11 cellular contexts compared by ENCODE assay signal in the genomic region with DNA sequence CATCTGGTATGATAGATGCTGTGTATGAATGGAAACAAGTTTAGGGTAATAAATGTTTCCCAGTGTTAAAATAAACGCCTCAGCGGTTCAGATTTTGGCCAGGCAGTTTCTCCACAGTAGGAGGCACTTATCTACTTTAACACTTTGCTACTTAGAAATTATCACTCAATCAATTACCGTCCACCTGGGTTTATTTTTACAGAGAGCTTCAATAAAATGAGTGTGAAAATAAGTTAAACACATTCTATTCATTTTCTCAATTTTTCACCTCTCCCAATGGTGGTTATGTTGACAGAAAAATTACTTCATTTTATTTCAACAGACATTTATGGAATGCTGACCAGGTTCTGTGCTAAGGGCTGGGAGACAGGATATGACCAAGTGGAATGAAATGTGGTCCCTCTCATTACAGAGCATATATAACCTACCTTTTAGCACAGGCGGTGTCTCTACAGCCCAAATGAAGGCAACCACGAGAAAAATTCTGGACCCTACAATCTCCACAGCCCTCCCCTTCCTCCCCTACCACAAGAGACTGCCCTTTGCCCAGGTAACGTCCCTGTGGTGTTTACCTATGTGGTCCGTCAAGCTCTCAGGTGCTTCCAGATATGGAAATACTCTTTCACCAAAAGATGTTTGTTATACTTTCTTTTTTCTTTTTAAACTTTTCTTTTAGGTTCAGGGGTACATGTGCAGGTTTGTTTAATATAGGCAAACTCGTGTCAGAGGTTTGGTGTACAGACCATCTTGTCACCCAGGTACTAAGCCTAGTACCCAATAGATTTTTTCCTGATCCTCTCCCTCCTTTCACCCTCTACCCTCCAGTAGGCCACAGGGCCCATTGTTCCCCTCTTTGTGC.
DNase-seq lines count a peak whose midpoint lies in the region; TF ChIP-seq lines count a peak whose summit lies in the region.
"Had no signal": no experiment of that assay in that cellular context is flagged by ENCODE, and none has a peak within 500 bp of the region (broad histone marks: within the 10 kb centered on the region; RNA-seq: fewer than 3 reads in every experiment).

No MANE protein-coding gene starts in this region.

- TF ChIP-seq EP300 in tibial nerve (IDR thresholded peaks at IDR 0.05) (no peak), sigmoid colon (IDR thresholded peaks at IDR 0.05) (no peak)

- peak overlapping the region; percentile 67 for H3K27ac Mint-ChIP-seq in osteocyte (ENCODE audit: unreplicated experiment)
- H3K27ac Mint-ChIP-seq: stimulated activated naive B cell treated with anti-CD40 and anti-IgM and Interleukin-4, amounts not matched to agents 10 μg/mL and 1 μg/mL and 100 μg/mL, for 72 hours had no signal

- CTCF ChIA-PET in OCI-LY7 (lab: Charles Lee; ENCODE audit: unreplicated experiment): no interaction called here

- no peaks in the 10 kb centered on the region for H3K9me3 ChIP-seq in OCI-LY7 (ENCODE audit: low read length)
- H3K9me3 ChIP-seq in tibial nerve: no peaks in the 10 kb centered on the region
- H3K9me3 ChIP-seq in sigmoid colon: no peaks in the 10 kb centered on the region

- peaks cover 6% of the 10 kb centered on the region for H3K9me3 Mint-ChIP-seq in osteocyte (ENCODE audit: unreplicated experiment)

- WGBS in tibial nerve, 2 donors: 80 to 82% methylated on average over 8 of the region's 8 CpGs
- WGBS in sigmoid colon, 2 donors: 42 to 73% methylated on average over 8 of the region's 8 CpGs

- POLR2A ChIA-PET in OCI-LY7 (lab: Charles Lee): no interaction called here

- no peak overlapping the region for H3K4me3 Mint-ChIP-seq in osteocyte (ENCODE audit: unreplicated experiment)
- H3K4me3 Mint-ChIP-seq: stimulated activated naive B cell treated with anti-CD40 and anti-IgM and Interleukin-4, amounts not matched to agents 10 μg/mL and 1 μg/mL and 100 μg/mL, for 72 hours had no signal

- H3K4me3 ChIP-seq in OCI-LY7 (ENCODE audit: low read depth, low read length, poor library complexity, severe bottlenecking): no peak overlapping the region
- H3K4me3 ChIP-seq in epithelial cell of esophagus (ENCODE audit: low read length): no peak overlapping the region
- no peak overlapping the region for H3K4me3 ChIP-seq in tibial nerve
- H3K4me3 ChIP-seq in sigmoid colon: no peak overlapping the region
- H3K4me3 ChIP-seq: SK-N-MC had no signal

- H3K4me1 Mint-ChIP-seq in osteocyte (ENCODE audit: unreplicated experiment): peaks cover 50% of the 10 kb centered on the region

- H3K4me1 ChIP-seq in OCI-LY7 (ENCODE audit: insufficient read depth, low read length, poor library complexity, severe bottlenecking): peaks cover 7% of the 10 kb centered on the region
- no peaks in the 10 kb centered on the region for H3K4me1 ChIP-seq in tibial nerve
- peaks cover 0 to 7% (median 0%) of the 10 kb centered on the region in 4 donors for H3K4me1 ChIP-seq in sigmoid colon

- H3K27me3 Mint-ChIP-seq in osteocyte (ENCODE audit: unreplicated experiment): no peaks in the 10 kb centered on the region
- H3K27me3 Mint-ChIP-seq: stimulated activated naive B cell treated with anti-CD40 and anti-IgM and Interleukin-4, amounts not matched to agents 10 μg/mL and 1 μg/mL and 100 μg/mL, for 72 hours had no signal

- H3K9me2 ChIP-seq in OCI-LY7 (ENCODE audit: insufficient read depth, low read length): no peaks in the 10 kb centered on the region

- H3K4me2 ChIP-seq in OCI-LY7 (ENCODE audit: low read length): no peak overlapping the region

- intact Hi-C loops in OCI-LY7 (cut with micrococcal nuclease; ENCODE audit: unreplicated experiment) (no loop called here), sigmoid colon (cut with DNase I) (no loop called here)

- H3K36me3 Mint-ChIP-seq in osteocyte (ENCODE audit: unreplicated experiment): peaks cover 3% of the 10 kb centered on the region

- no TSS peak for BruUV-seq in OCI-LY7 (replicated peaks; lab: Mats Ljungman, UMichigan)

- no peaks in the 10 kb centered on the region for H4K20me1 ChIP-seq in OCI-LY7 (ENCODE audit: insufficient read depth, low read length)

- TF ChIP-seq POLR2A in tibial nerve (IDR thresholded peaks at IDR 0.05) (no peak), sigmoid colon (IDR thresholded peaks at IDR 0.05) (no peak)

- H2AFZ ChIP-seq in OCI-LY7 (ENCODE audit: low read length): peak overlapping the region; percentile 37; the same call in 1 of the 2 replicates

- peak; percentile 90 for DNase-seq in ELR (ENCODE audit: low read depth)
- DNase-seq in OCI-LY7 (ENCODE audit: low spot score): no peak
- DNase-seq in epithelial cell of esophagus (ENCODE audit: low read depth): peak; percentile 87
- no peak for DNase-seq in osteocyte (ENCODE audit: extremely low spot score, unreplicated experiment)
- DNase-seq in tibial nerve (ENCODE audit: low spot score in 2 of 2): no peak
- no peak for DNase-seq in activated CD4-positive, alpha-beta T cell treated with anti-CD3 and anti-CD28 coated beads for 4 hours
- no peak for DNase-seq in DMS79 (lab: John Stamatoyannopoulos, UW)
- DNase-seq in sigmoid colon: no peak
- DNase-seq: NCI-H1092; stimulated activated naive B cell treated with anti-CD40 and anti-IgM and Interleukin-4, amounts not matched to agents 10 μg/mL and 1 μg/mL and 100 μg/mL, for 72 hours had no signal

- H3K27me3 ChIP-seq in tibial nerve (no peaks in the 10 kb centered on the region), sigmoid colon (no peaks in the 10 kb centered on the region)

- no peaks in the 10 kb centered on the region for H3K36me3 ChIP-seq in OCI-LY7 (ENCODE audit: insufficient read depth, low read length)
- no peaks in the 10 kb centered on the region for H3K36me3 ChIP-seq in tibial nerve
- no peaks in the 10 kb centered on the region for H3K36me3 ChIP-seq in sigmoid colon

- no peak for TF ChIP-seq CTCF in OCI-LY7 (conservative IDR thresholded peaks at IDR 0.05; ENCODE audit: low read length)
- TF ChIP-seq CTCF in epithelial cell of esophagus (IDR thresholded peaks at IDR 0.05; ENCODE audit: insufficient read depth, low read depth, low read length, missing control alignments): no peak
- no peak for TF ChIP-seq CTCF in osteocyte (IDR thresholded peaks at IDR 0.05)
- no peak for TF ChIP-seq CTCF in tibial nerve (IDR thresholded peaks at IDR 0.05)
- no peak for TF ChIP-seq CTCF in sigmoid colon (IDR thresholded peaks at IDR 0.05)

- H3K79me2 ChIP-seq in OCI-LY7 (ENCODE audit: insufficient read depth, low read depth, low read length): no peaks in the 10 kb centered on the region

- no peak overlapping the region for H3K27ac ChIP-seq in OCI-LY7 (ENCODE audit: low read depth, low read length, poor library complexity, severe bottlenecking)
- no peak overlapping the region for H3K27ac ChIP-seq in tibial nerve
- peak overlapping the region in 1 of 4 donors; percentile 41 for H3K27ac ChIP-seq in sigmoid colon
- H3K27ac ChIP-seq: SK-N-MC had no signal

Comparison
In these comparisons a context has a peak if more than half of its experiments do, and no peak if none do; other contexts are left out.
1. DNase-seq: peak in ELR (single experiment) and epithelial cell of esophagus (single experiment); none in OCI-LY7 (single experiment), osteocyte (single experiment), tibial nerve (0 of 2), activated CD4-positive, alpha-beta T cell treated with anti-CD3 and anti-CD28 coated beads for 4 hours (0 of 2), DMS79 (single experiment) and sigmoid colon (single experiment).